ENCODE assay signal across 24 cellular contexts in the genomic region with DNA sequence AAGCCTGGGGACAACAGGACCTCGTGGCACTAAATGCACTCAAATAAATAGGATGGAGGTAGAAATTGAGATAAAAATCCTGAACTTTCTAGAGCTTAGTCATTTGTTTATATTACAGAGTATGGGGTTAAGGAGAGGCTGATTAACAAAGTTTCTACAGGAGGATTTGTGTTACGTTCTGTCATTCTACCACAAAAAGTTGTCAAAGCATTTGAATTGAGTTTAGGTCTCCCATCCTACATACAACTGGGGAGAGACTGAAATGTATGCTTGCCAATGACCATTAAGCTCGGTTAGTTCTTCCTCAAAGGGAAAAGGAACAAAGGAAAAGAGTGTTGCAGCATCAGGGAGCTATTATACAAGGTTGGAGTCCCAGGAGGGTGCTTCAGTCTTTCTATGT.
DNase-seq lines count a peak whose midpoint lies in the region; TF ChIP-seq lines count a peak whose summit lies in the region.
"Had no signal": no experiment of that assay in that cellular context is flagged by ENCODE, and none has a peak within 500 bp of the region (broad histone marks: within the 10 kb centered on the region; RNA-seq: fewer than 3 reads in every experiment).

No MANE protein-coding gene starts in this region.

- no peaks in the 10 kb centered on the region for H3K9me3 ChIP-seq in tibial nerve
- H3K9me3 ChIP-seq: body of pancreas, prostate gland had no signal

- peak overlapping the region in 2 of 4 donors; percentile 0 to 64 for H3K27ac ChIP-seq in tibial nerve
- H3K27ac ChIP-seq: body of pancreas, KMS-11, prostate gland had no signal

- H3K4me3 ChIP-seq in tibial nerve = no peak overlapping the region
- H3K4me3 ChIP-seq: body of pancreas, prostate gland had no signal

- no peak for TF ChIP-seq CTCF in tibial nerve (IDR thresholded peaks at IDR 0.05)

- DNase-seq in CD1c-positive myeloid dendritic cell (ENCODE audit: extremely low spot score) (peak; percentile 7), M059J (ENCODE audit: low read depth) (peak; percentile 74), astrocyte of the hippocampus (ENCODE audit: low read depth, low spot score) (peak; percentile 11), iris pigment epithelial cell (ENCODE audit: low read depth) (peak; percentile 64), T-helper 1 cell (no peak), tibial nerve (ENCODE audit: low spot score in 2 of 2) (no peak), NAMALWA (ENCODE audit: low spot score) (no peak), SHP77 treated with DMSO at 0.1 percent for 48 hours (lab: John Stamatoyannopoulos, UW) (no peak)
- DNase-seq: ACHN; activated B cell treated with CpG ODN at 0.5 μM for 24 hours; activated CD8-positive, alpha-beta memory T cell treated with anti-CD3 and anti-CD28 coated beads for 24 hours; activated naive CD4-positive, alpha-beta T cell treated with anti-CD3 and anti-CD28 coated beads, Interleukin-2, amount 50 U/mL, for 16 hours; activated T-cell treated with anti-CD3 and anti-CD28 coated beads, Interleukin-2, amount 50 U/mL, for 48 hours; body of pancreas; CD4-positive, CD25-positive, alpha-beta regulatory T cell; cortex of kidney; left colon; NCI-H1417; NCI-H526; nephron progenitor cell; SHP77; small intestine had no signal

- H3K36me3 ChIP-seq in tibial nerve = no peaks in the 10 kb centered on the region
- H3K36me3 ChIP-seq: prostate gland had no signal

- no peak for TF ChIP-seq EP300 in tibial nerve (IDR thresholded peaks at IDR 0.05)

- no peak for TF ChIP-seq POLR2A in tibial nerve (IDR thresholded peaks at IDR 0.05)

- H3K27me3 ChIP-seq in tibial nerve = no peaks in the 10 kb centered on the region
- H3K27me3 ChIP-seq: body of pancreas had no signal

- H3K4me1 ChIP-seq in tibial nerve = peaks cover 0 to 17% (median 0%) of the 10 kb centered on the region in 4 donors
- H3K4me1 ChIP-seq: body of pancreas, prostate gland had no signal

- WGBS in tibial nerve, 2 donors = 51 to 62% methylated on average over 3 of the region's 3 CpGs

Comparison
In these comparisons a context has a peak if more than half of its experiments do, and no peak if none do; other contexts are left out.
1. DNase-seq: peak in CD1c-positive myeloid dendritic cell (single experiment), M059J (single experiment), astrocyte of the hippocampus (single experiment) and iris pigment epithelial cell (single experiment); none in T-helper 1 cell (0 of 5), tibial nerve (0 of 2), NAMALWA (single experiment) and SHP77 treated with DMSO at 0.1 percent for 48 hours (single experiment).